ENCODE assay signal across 14 cellular contexts in the genomic region with DNA sequence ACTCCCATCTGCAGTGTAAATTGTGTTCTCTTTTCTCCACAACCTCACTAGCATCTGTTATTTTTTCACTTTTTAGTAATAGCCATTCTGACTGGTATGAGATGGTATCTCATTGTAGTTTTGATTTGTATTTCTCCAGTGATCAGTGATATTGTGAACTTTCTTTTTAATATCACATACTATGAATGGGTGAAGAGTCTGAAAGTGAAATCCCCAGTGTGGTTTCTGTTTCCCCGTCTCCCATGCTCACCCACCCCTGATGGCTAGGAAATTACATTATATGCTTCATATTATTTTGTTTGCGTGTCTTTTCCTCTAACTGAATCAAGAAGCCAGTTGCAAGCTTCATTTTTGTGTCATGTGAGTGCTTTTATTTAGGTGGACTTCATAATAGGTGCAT.
DNase-seq lines count a peak whose midpoint lies in the region; ATAC-seq, FAIRE-seq and TF ChIP-seq lines count a peak whose summit lies in the region.
"Had no signal": no experiment of that assay in that cellular context is flagged by ENCODE, and none has a peak within 500 bp of the region (broad histone marks: within the 10 kb centered on the region; RNA-seq: fewer than 3 reads in every experiment).

No MANE protein-coding gene starts in this region.

- no peaks in the 10 kb centered on the region for H3K9me3 Mint-ChIP-seq in activated T-cell treated with anti-CD3 and anti-CD28 coated beads, Interleukin-2, amount 50 U/mL, for 4 hours
- no peaks in the 10 kb centered on the region for H3K9me3 Mint-ChIP-seq in stimulated activated effector memory CD8-positive, alpha-beta T cell treated with anti-CD3 and anti-CD28 coated beads, Interleukin-12 subunit alpha, Interleukin-12 subunit beta, amount 100 ng/mL, for 72 hours
- H3K9me3 Mint-ChIP-seq: CD4-positive, alpha-beta T cell; H9 had no signal

- no peak overlapping the region for H3K27ac Mint-ChIP-seq in stimulated activated effector memory CD8-positive, alpha-beta T cell treated with anti-CD3 and anti-CD28 coated beads, Interleukin-12 subunit alpha, Interleukin-12 subunit beta, amount 100 ng/mL, for 72 hours
- H3K27ac Mint-ChIP-seq: B cell; CD4-positive, alpha-beta T cell; H9 had no signal

- no peak overlapping the region for H3K4me2 ChIP-seq in GM12878 (ENCODE audit: control insufficient read depth, insufficient read depth)

- H3K4me1 ChIP-seq in GM12878 (ENCODE audit: control insufficient read depth, insufficient read depth, low read length) (no peaks in the 10 kb centered on the region), lower lobe of right lung (peaks cover 10% of the 10 kb centered on the region)

- TF ChIP-seq CTCF in GM12878 (IDR thresholded peaks at IDR 0.05 in 2 of 3, conservative IDR thresholded peaks at IDR 0.05 in 1 of 3; ENCODE audit: control insufficient read depth in 2 of 3, extremely low read depth in 1 of 3, insufficient read depth in 1 of 3, low read depth in 3 of 3, low read length in 3 of 3) (no peak), lower lobe of right lung (IDR thresholded peaks at IDR 0.05) (no peak)

- SMC1A ChIA-PET in GM12878 (lab: Charles Lee; ENCODE audit: uncharacterized antibody, unreplicated experiment) = no interaction called here

- H3K4me3 Mint-ChIP-seq in activated T-cell treated with anti-CD3 and anti-CD28 coated beads, Interleukin-2, amount 50 U/mL, for 4 hours = no peak overlapping the region
- no peak overlapping the region for H3K4me3 Mint-ChIP-seq in stimulated activated effector memory CD8-positive, alpha-beta T cell treated with anti-CD3 and anti-CD28 coated beads, Interleukin-12 subunit alpha, Interleukin-12 subunit beta, amount 100 ng/mL, for 72 hours
- H3K4me3 Mint-ChIP-seq: B cell; CD4-positive, alpha-beta T cell; H9 had no signal

- H3K4me3 ChIP-seq in GM12878 = no peak overlapping the region
- no peak overlapping the region for H3K4me3 ChIP-seq in lower lobe of right lung

- H3K4me1 Mint-ChIP-seq in activated T-cell treated with anti-CD3 and anti-CD28 coated beads, Interleukin-2, amount 50 U/mL, for 4 hours (ENCODE audit: low read depth) = peaks cover 18% of the 10 kb centered on the region
- peaks cover 58% of the 10 kb centered on the region for H3K4me1 Mint-ChIP-seq in stimulated activated effector memory CD8-positive, alpha-beta T cell treated with anti-CD3 and anti-CD28 coated beads, Interleukin-12 subunit alpha, Interleukin-12 subunit beta, amount 100 ng/mL, for 72 hours

- H3K27ac ChIP-seq in GM12878 (ENCODE audit: control insufficient read depth, insufficient read depth) (no peak overlapping the region), lower lobe of right lung (no peak overlapping the region)

- no peaks in the 10 kb centered on the region for H3K79me2 ChIP-seq in GM12878 (ENCODE audit: control insufficient read depth, insufficient read depth, low read length)

- no peaks in the 10 kb centered on the region for H3K36me3 ChIP-seq in GM12878 (ENCODE audit: control insufficient read depth in 2 of 2, insufficient read depth in 2 of 2, low read length in 1 of 2)
- H3K36me3 ChIP-seq in lower lobe of right lung = no peaks in the 10 kb centered on the region

- peak; percentile 21 to 53 for ATAC-seq in activated T-cell treated with anti-CD3 and anti-CD28 coated beads, Interleukin-2, amount 50 U/mL, for 4 hours
- ATAC-seq in GM12878 (peak; percentile 52; the same call in 2 of the 3 replicates), lower lobe of right lung (no peak), GM19452 (IDR thresholded peaks at IDR 0.05; ENCODE audit: unreplicated experiment) (no peak)
- ATAC-seq in stimulated activated effector memory CD8-positive, alpha-beta T cell treated with anti-CD3 and anti-CD28 coated beads, Interleukin-12 subunit alpha, Interleukin-12 subunit beta, amount 100 ng/mL, for 72 hours = peak; percentile 57

- peaks cover 12% of the 10 kb centered on the region for H3K36me3 Mint-ChIP-seq in activated T-cell treated with anti-CD3 and anti-CD28 coated beads, Interleukin-2, amount 50 U/mL, for 4 hours (ENCODE audit: insufficient read depth)
- no peaks in the 10 kb centered on the region for H3K36me3 Mint-ChIP-seq in stimulated activated effector memory CD8-positive, alpha-beta T cell treated with anti-CD3 and anti-CD28 coated beads, Interleukin-12 subunit alpha, Interleukin-12 subunit beta, amount 100 ng/mL, for 72 hours

- DNase-seq in activated T-cell treated with anti-CD3 and anti-CD28 coated beads, Interleukin-2, amount 50 U/mL, for 4 hours = no peak
- DNase-seq in activated T-cell treated with anti-CD3 and anti-CD28 coated beads, Interleukin-2, amount 50 U/mL, for 48 hours = no peak
- no peak for DNase-seq in GM12878 (ENCODE audit: low read depth, low spot score)
- DNase-seq in stimulated activated effector memory CD8-positive, alpha-beta T cell treated with anti-CD3 and anti-CD28 coated beads, Interleukin-12 subunit alpha, Interleukin-12 subunit beta, amount 100 ng/mL, for 72 hours (ENCODE audit: low spot score in 2 of 2) = no peak
- no peak for DNase-seq in lower lobe of right lung
- no peak for DNase-seq in RKO (ENCODE audit: low spot score)
- DNase-seq: C1 segment of cervical spinal cord; CD4-positive, alpha-beta T cell; DMS79; GOT3; H9 had no signal

- in situ Hi-C loops in GM12878 (cut with MboI) = no loop called here

- H3K9ac ChIP-seq in GM12878 (ENCODE audit: control insufficient read depth, insufficient read depth, low read length) = no peak overlapping the region

- TF ChIP-seq EP300 in GM12878 (IDR thresholded peaks at IDR 0.05; ENCODE audit: borderline replicate concordance in 1 of 2, control insufficient read depth in 1 of 2, low read depth in 2 of 2, low read length in 2 of 2) = no peak

- H3K27me3 ChIP-seq in GM12878 (replicated peaks in 1 of 2; ENCODE audit: control insufficient read depth in 2 of 2, insufficient read depth in 2 of 2, low read length in 1 of 2) (no peaks in the 10 kb centered on the region), lower lobe of right lung (ENCODE audit: low read depth) (no peaks in the 10 kb centered on the region)

- WGBS in GM12878 (ENCODE audit: insufficient coverage, insufficient replicate concordance, low lambda C conversion rate, missing lambda C conversion rate) = 45% methylated on average over 2 of the region's 2 CpGs

- H3K9me3 ChIP-seq in GM12878 (replicated peaks; ENCODE audit: control insufficient read depth, insufficient read depth, low read length) = no peaks in the 10 kb centered on the region
- H3K9me3 ChIP-seq in lower lobe of right lung = no peaks in the 10 kb centered on the region

- BruUV-seq in GM12878 (replicated peaks; lab: Mats Ljungman, UMichigan) = no TSS peak

- no peak for FAIRE-seq in GM12878 (lab: Jason Lieb, UNC)
- FAIRE-seq: GM12891 had no signal

- RAD21 ChIA-PET in GM12878 (lab: Charles Lee; ENCODE audit: unreplicated experiment) = no interaction called here

- no peak overlapping the region for H2AFZ ChIP-seq in GM12878 (ENCODE audit: control insufficient read depth, low read depth, low read length)

- intact Hi-C loops in GM12878 (cut with micrococcal nuclease; ENCODE audit: unreplicated experiment) = no loop called here
- intact Hi-C loops in lower lobe of right lung (cut with DNase I) = no loop called here

- POLR2A ChIA-PET in GM12878 (lab: Charles Lee) = no interaction called here

- H4K20me1 ChIP-seq in GM12878 (ENCODE audit: control insufficient read depth, insufficient read depth) = no peaks in the 10 kb centered on the region

- TF ChIP-seq RAD21 in GM12878 (IDR thresholded peaks at IDR 0.05; ENCODE audit: insufficient read depth, low read depth, low read length) = no peak

- TF ChIP-seq POLR2A in GM12878 (IDR thresholded peaks at IDR 0.05; ENCODE audit: low read depth, low read length) = no peak

- CTCF ChIA-PET in GM12878 (lab: Yijun Ruan, JAX) = no interaction called here

- no peaks in the 10 kb centered on the region for H3K27me3 Mint-ChIP-seq in activated T-cell treated with anti-CD3 and anti-CD28 coated beads, Interleukin-2, amount 50 U/mL, for 4 hours (ENCODE audit: low read depth)
- H3K27me3 Mint-ChIP-seq: B cell; CD4-positive, alpha-beta T cell had no signal

TF ChIP-seq in GM12878, 131 proteins besides CTCF, POLR2A, EP300 and RAD21:
- TF ChIP-seq RFX5 (IDR thresholded peaks at IDR 0.05; ENCODE audit: low read depth, low read length) = no peak
- no peak for TF ChIP-seq IKZF1 (conservative IDR thresholded peaks at IDR 0.05)
- TF ChIP-seq STAT3 (IDR thresholded peaks at IDR 0.05; ENCODE audit: low read depth, low read length) = no peak
- no peak for TF ChIP-seq NBN (IDR thresholded peaks at IDR 0.05)
- TF ChIP-seq IKZF2 (IDR thresholded peaks at IDR 0.05) = no peak
- no peak for TF ChIP-seq ETV6 (conservative IDR thresholded peaks at IDR 0.05 in 1 of 2, IDR thresholded peaks at IDR 0.05 in 1 of 2; ENCODE audit: borderline replicate concordance in 1 of 2, low read depth in 1 of 2)
- TF ChIP-seq, protein P1, sequence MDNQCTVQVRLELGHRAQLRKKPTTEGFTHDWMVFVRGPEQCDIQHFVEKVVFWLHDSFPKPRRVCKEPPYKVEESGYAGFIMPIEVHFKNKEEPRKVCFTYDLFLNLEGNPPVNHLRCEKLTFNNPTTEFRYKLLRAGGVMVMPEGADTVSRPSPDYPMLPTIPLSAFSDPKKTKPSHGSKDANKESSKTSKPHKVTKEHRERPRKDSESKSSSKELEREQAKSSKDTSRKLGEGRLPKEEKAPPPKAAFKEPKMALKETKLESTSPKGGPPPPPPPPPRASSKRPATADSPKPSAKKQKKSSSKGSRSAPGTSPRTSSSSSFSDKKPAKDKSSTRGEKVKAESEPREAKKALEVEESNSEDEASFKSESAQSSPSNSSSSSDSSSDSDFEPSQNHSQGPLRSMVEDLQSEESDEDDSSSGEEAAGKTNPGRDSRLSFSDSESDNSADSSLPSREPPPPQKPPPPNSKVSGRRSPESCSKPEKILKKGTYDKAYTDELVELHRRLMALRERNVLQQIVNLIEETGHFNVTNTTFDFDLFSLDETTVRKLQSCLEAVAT (IDR thresholded peaks at IDR 0.05) = no peak
- TF ChIP-seq MTA2 (IDR thresholded peaks at IDR 0.05; ENCODE audit: low read depth) = no peak
- TF ChIP-seq SUPT20H (IDR thresholded peaks at IDR 0.05; ENCODE audit: borderline replicate concordance, control insufficient read depth, low read depth, low read length) = no peak

Comparison
In these comparisons a context has a peak if more than half of its experiments do, and no peak if none do; other contexts are left out.
1. ATAC-seq: peak in activated T-cell treated with anti-CD3 and anti-CD28 coated beads, Interleukin-2, amount 50 U/mL, for 4 hours (2 of 2), GM12878 (single experiment) and stimulated activated effector memory CD8-positive, alpha-beta T cell treated with anti-CD3 and anti-CD28 coated beads, Interleukin-12 subunit alpha, Interleukin-12 subunit beta, amount 100 ng/mL, for 72 hours (single experiment); none in lower lobe of right lung (0 of 2) and GM19452 (single experiment).